ENCODE assay signal across 8 cellular contexts in genomic region chr9:6910032-6910431, GRCh38.
A peak's percentile ranks its signal among the peaks of the same experiment; 100 is the strongest.
DNase-seq lines count a peak whose midpoint lies in the region; ATAC-seq and TF ChIP-seq lines count a peak whose summit lies in the region.

No MANE protein-coding gene starts in this region.

- no peaks in the 10 kb centered on the region for H3K36me3 Mint-ChIP-seq in GM23338 (ENCODE audit: low read depth)

- no peaks in the 10 kb centered on the region for H3F3A ChIP-seq in GM23338 (replicated peaks; ENCODE audit: low read depth)

- H3K9me3 Mint-ChIP-seq in GM23338 = no peaks in the 10 kb centered on the region

- H3K27me3 ChIP-seq in GM23338 (ENCODE audit: insufficient read depth) = no peaks in the 10 kb centered on the region
- H3K27me3 ChIP-seq in hepatocyte = no peaks in the 10 kb centered on the region
- no peaks in the 10 kb centered on the region for H3K27me3 ChIP-seq in ovary

- H3K4me3 ChIP-seq in AG10803 (ENCODE audit: low read length) = no peak overlapping the region
- no peak overlapping the region for H3K4me3 ChIP-seq in GM23338
- no peak overlapping the region for H3K4me3 ChIP-seq in hepatocyte
- no peak overlapping the region for H3K4me3 ChIP-seq in ovary

- H3K9me2 ChIP-seq in GM23338 (ENCODE audit: insufficient read depth) (no peaks in the 10 kb centered on the region), hepatocyte (replicated peaks; ENCODE audit: insufficient read depth) (no peaks in the 10 kb centered on the region)

- H2AFZ ChIP-seq in GM23338 (no peak overlapping the region), hepatocyte (no peak overlapping the region)

- no peak overlapping the region for H3K27ac Mint-ChIP-seq in GM23338

- DNase-seq in AG10803 (ENCODE audit: low read depth) = peak; percentile 25
- peak; percentile 39 for DNase-seq in GM23338 (ENCODE audit: low spot score)
- DNase-seq in SK-MEL-5 (ENCODE audit: low read depth, low spot score) = peak; percentile 44
- DNase-seq in hepatocyte (ENCODE audit: low spot score) = no peak
- DNase-seq in activated CD4-positive, alpha-beta T cell treated with anti-CD3 and anti-CD28 coated beads, Interleukin-2, amount 50 U/mL, for 48 hours = no peak
- no peak for DNase-seq in KG1 (lab: John Stamatoyannopoulos, UW)
- DNase-seq in ovary = no peak
- no peak for DNase-seq in activated naive CD4-positive, alpha-beta T cell treated with Interleukin-2 at 50 U/mL for 16 hours

- H3K36me3 ChIP-seq in GM23338 (ENCODE audit: insufficient read depth) = no peaks in the 10 kb centered on the region
- H3K36me3 ChIP-seq in hepatocyte (replicated peaks; ENCODE audit: insufficient read depth, low read depth) = no peaks in the 10 kb centered on the region
- H3K36me3 ChIP-seq in ovary = no peaks in the 10 kb centered on the region

- TF ChIP-seq CTCF in AG10803 (conservative IDR thresholded peaks at IDR 0.05; ENCODE audit: low read length) (peak; percentile 62), GM23338 (conservative IDR thresholded peaks at IDR 0.05; ENCODE audit: low read depth in 2 of 2) (peak; percentile 55 to 67), hepatocyte (IDR thresholded peaks at IDR 0.05; ENCODE audit: poor library complexity) (peak; percentile 50), ovary (IDR thresholded peaks at IDR 0.05) (no peak)

- no peak for ATAC-seq in GM23338

- no peak for TF ChIP-seq EP300 in ovary (IDR thresholded peaks at IDR 0.05)

- no peaks in the 10 kb centered on the region for H3K27me3 Mint-ChIP-seq in GM23338 (ENCODE audit: insufficient read depth, low read depth, poor library complexity)

- H3K4me1 Mint-ChIP-seq in GM23338 = peaks cover 43% of the 10 kb centered on the region

- TF ChIP-seq POLR2A in ovary (IDR thresholded peaks at IDR 0.05) = no peak

- H4K20me1 ChIP-seq in GM23338 (replicated peaks; ENCODE audit: insufficient read depth) (no peaks in the 10 kb centered on the region), hepatocyte (ENCODE audit: insufficient read depth, poor library complexity, severe bottlenecking) (no peaks in the 10 kb centered on the region)

- H3K4me1 ChIP-seq in GM23338 (ENCODE audit: insufficient read depth) = peaks cover 33% of the 10 kb centered on the region
- H3K4me1 ChIP-seq in hepatocyte (ENCODE audit: insufficient read depth) = no peaks in the 10 kb centered on the region
- H3K4me1 ChIP-seq in ovary (ENCODE audit: insufficient read depth) = no peaks in the 10 kb centered on the region

- WGBS in hepatocyte (ENCODE audit: low lambda C conversion rate, missing lambda C conversion rate) = 32% methylated on average over 2 of the region's 2 CpGs
- WGBS in ovary, 3 donors = 48 to 51% (median 49%) methylated on average over 2 of the region's 2 CpGs

- H3K9me3 ChIP-seq in hepatocyte (ENCODE audit: low read depth) (no peaks in the 10 kb centered on the region), ovary (no peaks in the 10 kb centered on the region)

- in situ Hi-C loops in SK-MEL-5 (cut with HindIII; ENCODE audit: low pct_unique_long_range_greater_than_20kb, low sequenced_read_pairs) = no loop called here

- no peak overlapping the region for H3K27ac ChIP-seq in GM23338 (ENCODE audit: low read depth)
- no peak overlapping the region for H3K27ac ChIP-seq in hepatocyte
- H3K27ac ChIP-seq in ovary = no peak overlapping the region

- no peak overlapping the region for H3K4me3 Mint-ChIP-seq in GM23338

- H3K79me2 ChIP-seq in GM23338 (replicated peaks; ENCODE audit: insufficient read depth) = no peaks in the 10 kb centered on the region
- no peaks in the 10 kb centered on the region for H3K79me2 ChIP-seq in hepatocyte

- intact Hi-C loops in ovary (cut with DNase I) = no loop called here

- H3K4me2 ChIP-seq in GM23338 (no peak overlapping the region), hepatocyte (no peak overlapping the region)

TF ChIP-seq in GM23338, 12 proteins besides CTCF, POLR2A, EP300 and RAD21 (continues in another document):
- no peak for TF ChIP-seq JUNB (IDR thresholded peaks at IDR 0.05; ENCODE audit: unreplicated experiment)
- TF ChIP-seq, protein P1, sequence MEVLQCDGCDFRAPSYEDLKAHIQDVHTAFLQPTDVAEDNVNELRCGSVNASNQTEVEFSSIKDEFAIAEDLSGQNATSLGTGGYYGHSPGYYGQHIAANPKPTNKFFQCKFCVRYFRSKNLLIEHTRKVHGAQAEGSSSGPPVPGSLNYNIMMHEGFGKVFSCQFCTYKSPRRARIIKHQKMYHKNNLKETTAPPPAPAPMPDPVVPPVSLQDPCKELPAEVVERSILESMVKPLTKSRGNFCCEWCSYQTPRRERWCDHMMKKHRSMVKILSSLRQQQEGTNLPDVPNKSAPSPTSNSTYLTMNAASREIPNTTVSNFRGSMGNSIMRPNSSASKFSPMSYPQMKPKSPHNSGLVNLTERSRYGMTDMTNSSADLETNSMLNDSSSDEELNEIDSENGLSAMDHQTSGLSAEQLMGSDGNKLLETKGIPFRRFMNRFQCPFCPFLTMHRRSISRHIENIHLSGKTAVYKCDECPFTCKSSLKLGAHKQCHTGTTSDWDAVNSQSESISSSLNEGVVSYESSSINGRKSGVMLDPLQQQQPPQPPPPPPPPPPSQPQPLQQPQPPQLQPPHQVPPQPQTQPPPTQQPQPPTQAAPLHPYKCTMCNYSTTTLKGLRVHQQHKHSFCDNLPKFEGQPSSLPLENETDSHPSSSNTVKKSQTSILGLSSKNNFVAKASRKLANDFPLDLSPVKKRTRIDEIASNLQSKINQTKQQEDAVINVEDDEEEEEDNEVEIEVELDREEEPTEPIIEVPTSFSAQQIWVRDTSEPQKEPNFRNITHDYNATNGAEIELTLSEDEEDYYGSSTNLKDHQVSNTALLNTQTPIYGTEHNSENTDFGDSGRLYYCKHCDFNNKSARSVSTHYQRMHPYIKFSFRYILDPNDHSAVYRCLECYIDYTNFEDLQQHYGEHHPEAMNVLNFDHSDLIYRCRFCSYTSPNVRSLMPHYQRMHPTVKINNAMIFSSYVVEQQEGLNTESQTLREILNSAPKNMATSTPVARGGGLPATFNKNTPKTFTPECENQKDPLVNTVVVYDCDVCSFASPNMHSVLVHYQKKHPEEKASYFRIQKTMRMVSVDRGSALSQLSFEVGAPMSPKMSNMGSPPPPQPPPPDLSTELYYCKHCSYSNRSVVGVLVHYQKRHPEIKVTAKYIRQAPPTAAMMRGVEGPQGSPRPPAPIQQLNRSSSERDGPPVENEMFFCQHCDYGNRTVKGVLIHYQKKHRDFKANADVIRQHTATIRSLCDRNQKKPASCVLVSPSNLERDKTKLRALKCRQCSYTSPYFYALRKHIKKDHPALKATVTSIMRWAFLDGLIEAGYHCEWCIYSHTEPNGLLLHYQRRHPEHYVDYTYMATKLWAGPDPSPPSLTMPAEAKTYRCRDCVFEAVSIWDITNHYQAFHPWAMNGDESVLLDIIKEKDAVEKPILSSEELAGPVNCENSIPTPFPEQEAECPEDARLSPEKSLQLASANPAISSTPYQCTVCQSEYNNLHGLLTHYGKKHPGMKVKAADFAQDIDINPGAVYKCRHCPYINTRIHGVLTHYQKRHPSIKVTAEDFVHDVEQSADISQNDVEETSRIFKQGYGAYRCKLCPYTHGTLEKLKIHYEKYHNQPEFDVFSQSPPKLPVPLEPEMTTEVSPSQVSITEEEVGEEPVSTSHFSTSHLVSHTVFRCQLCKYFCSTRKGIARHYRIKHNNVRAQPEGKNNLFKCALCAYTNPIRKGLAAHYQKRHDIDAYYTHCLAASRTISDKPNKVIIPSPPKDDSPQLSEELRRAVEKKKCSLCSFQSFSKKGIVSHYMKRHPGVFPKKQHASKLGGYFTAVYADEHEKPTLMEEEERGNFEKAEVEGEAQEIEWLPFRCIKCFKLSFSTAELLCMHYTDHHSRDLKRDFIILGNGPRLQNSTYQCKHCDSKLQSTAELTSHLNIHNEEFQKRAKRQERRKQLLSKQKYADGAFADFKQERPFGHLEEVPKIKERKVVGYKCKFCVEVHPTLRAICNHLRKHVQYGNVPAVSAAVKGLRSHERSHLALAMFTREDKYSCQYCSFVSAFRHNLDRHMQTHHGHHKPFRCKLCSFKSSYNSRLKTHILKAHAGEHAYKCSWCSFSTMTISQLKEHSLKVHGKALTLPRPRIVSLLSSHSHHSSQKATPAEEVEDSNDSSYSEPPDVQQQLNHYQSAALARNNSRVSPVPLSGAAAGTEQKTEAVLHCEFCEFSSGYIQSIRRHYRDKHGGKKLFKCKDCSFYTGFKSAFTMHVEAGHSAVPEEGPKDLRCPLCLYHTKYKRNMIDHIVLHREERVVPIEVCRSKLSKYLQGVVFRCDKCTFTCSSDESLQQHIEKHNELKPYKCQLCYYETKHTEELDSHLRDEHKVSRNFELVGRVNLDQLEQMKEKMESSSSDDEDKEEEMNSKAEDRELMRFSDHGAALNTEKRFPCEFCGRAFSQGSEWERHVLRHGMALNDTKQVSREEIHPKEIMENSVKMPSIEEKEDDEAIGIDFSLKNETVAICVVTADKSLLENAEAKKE (CRISPR knock-in tag; IDR thresholded peaks at IDR 0.05) = no peak
- no peak for TF ChIP-seq ZNF331 (CRISPR knock-in tag; IDR thresholded peaks at IDR 0.05; ENCODE audit: low read depth)
- TF ChIP-seq EZH2phosphoT487 (IDR thresholded peaks at IDR 0.05; ENCODE audit: unreplicated experiment) = no peak
- TF ChIP-seq, protein P2, sequence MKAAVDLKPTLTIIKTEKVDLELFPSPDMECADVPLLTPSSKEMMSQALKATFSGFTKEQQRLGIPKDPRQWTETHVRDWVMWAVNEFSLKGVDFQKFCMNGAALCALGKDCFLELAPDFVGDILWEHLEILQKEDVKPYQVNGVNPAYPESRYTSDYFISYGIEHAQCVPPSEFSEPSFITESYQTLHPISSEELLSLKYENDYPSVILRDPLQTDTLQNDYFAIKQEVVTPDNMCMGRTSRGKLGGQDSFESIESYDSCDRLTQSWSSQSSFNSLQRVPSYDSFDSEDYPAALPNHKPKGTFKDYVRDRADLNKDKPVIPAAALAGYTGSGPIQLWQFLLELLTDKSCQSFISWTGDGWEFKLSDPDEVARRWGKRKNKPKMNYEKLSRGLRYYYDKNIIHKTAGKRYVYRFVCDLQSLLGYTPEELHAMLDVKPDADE (IDR thresholded peaks at IDR 0.05) = no peak
- no peak for TF ChIP-seq POLR2AphosphoS5 (IDR thresholded peaks at IDR 0.05; ENCODE audit: low read depth)
- TF ChIP-seq EZH2 (IDR thresholded peaks at IDR 0.05; ENCODE audit: low read depth, unreplicated experiment) = no peak
- TF ChIP-seq CREB1 (CRISPR knock-in tag; IDR thresholded peaks at IDR 0.05; ENCODE audit: low read depth) = no peak
- TF ChIP-seq STAT1 (IDR thresholded peaks at IDR 0.05; ENCODE audit: unreplicated experiment) = no peak
- TF ChIP-seq NANOG (IDR thresholded peaks at IDR 0.05; ENCODE audit: borderline replicate concordance) = no peak

Comparison
In these comparisons a context has a peak if more than half of its experiments do, and no peak if none do; other contexts are left out.
1. DNase-seq: peak in AG10803 (single experiment), GM23338 (single experiment) and SK-MEL-5 (single experiment); none in hepatocyte (single experiment), activated CD4-positive, alpha-beta T cell treated with anti-CD3 and anti-CD28 coated beads, Interleukin-2, amount 50 U/mL, for 48 hours (0 of 2), KG1 (single experiment), ovary (0 of 5) and activated naive CD4-positive, alpha-beta T cell treated with Interleukin-2 at 50 U/mL for 16 hours (single experiment).
2. CTCF ChIP-seq: peak in AG10803 (single experiment), GM23338 (2 of 2) and hepatocyte (single experiment); none in ovary (0 of 3).